ENCODE assay signal across 8 cellular contexts in genomic region chr9:37574996-37575395, GRCh38. TPM values are rescaled to one million over a fixed set of nuclear protein-coding genes. Genes with fewer than 3 reads are reported as not detected.
DNase-seq lines count a peak whose midpoint lies in the region; ATAC-seq lines count a peak whose summit lies in the region.

No MANE protein-coding gene starts in this region.

- CTCF ChIA-PET in CD4-positive, alpha-beta memory T cell (lab: Charles Lee; ENCODE audit: partially characterized antibody), result interaction anchor here (1.0 to 6.3 kb wide), 4 partner anchors 9 to 160 kb away, joined by 3 to 40 read pairs (median 4); partner anchors contain the start of gene TOMM5

- intact Hi-C loops in CD4-positive, alpha-beta memory T cell (cut with micrococcal nuclease), result loop anchor here (5.0 kb wide), 1 partner anchor 108 kb away; the partner anchor contains the start of gene ZBTB5

- no peak for ATAC-seq in HG03342 (IDR thresholded peaks at IDR 0.05; ENCODE audit: unreplicated experiment)
- no peak for ATAC-seq in HG03095 (IDR thresholded peaks at IDR 0.05; ENCODE audit: unreplicated experiment)

- no peak for DNase-seq in CD4-positive, alpha-beta memory T cell
- peak; percentile 34 for DNase-seq in NCI-H2107 treated with DMSO at 0.1 percent for 48 hours (lab: John Stamatoyannopoulos, UW; ENCODE audit: unreplicated experiment)
- no peak for DNase-seq in HK-2 (ENCODE audit: unreplicated experiment)
- no peak for DNase-seq in HuH-7.5 (ENCODE audit: low spot score)

- H3K9me3 Mint-ChIP-seq in CD4-positive, alpha-beta memory T cell, result no peaks in the 10 kb centered on the region

- no peaks in the 10 kb centered on the region for H3K36me3 ChIP-seq in CD4-positive, alpha-beta memory T cell (ENCODE audit: insufficient read depth, low read length)
- H3K36me3 ChIP-seq in ectodermal cell (ENCODE audit: control insufficient read depth, insufficient read depth, low read length) (no peaks in the 10 kb centered on the region), neuron (ENCODE audit: insufficient read depth, low read length) (no peaks in the 10 kb centered on the region)

- H3K4me3 ChIP-seq in CD4-positive, alpha-beta memory T cell (ENCODE audit: low read length in 2 of 2), result no peak overlapping the region
- peak overlapping the region; percentile 85 for H3K4me3 ChIP-seq in ectodermal cell (ENCODE audit: insufficient read depth, low read depth, low read length)
- peak overlapping the region; percentile 64 for H3K4me3 ChIP-seq in neuron (ENCODE audit: low read length)

- H3K9me3 ChIP-seq in CD4-positive, alpha-beta memory T cell (ENCODE audit: control insufficient read depth in 1 of 2, low read length in 2 of 2), result no peaks in the 10 kb centered on the region
- H3K9me3 ChIP-seq in ectodermal cell (ENCODE audit: control insufficient read depth, low read length), result no peaks in the 10 kb centered on the region
- no peaks in the 10 kb centered on the region for H3K9me3 ChIP-seq in neuron (ENCODE audit: low read length)

- H3K4me1 Mint-ChIP-seq in CD4-positive, alpha-beta memory T cell, result peaks cover 17 to 29% (median 21%) of the 10 kb centered on the region in 4 donors

- H3K4me1 ChIP-seq in CD4-positive, alpha-beta memory T cell (ENCODE audit: insufficient read depth, low read length), result peaks cover 15% of the 10 kb centered on the region
- H3K4me1 ChIP-seq in ectodermal cell (ENCODE audit: control insufficient read depth, insufficient read depth, low read length) (peaks cover 28% of the 10 kb centered on the region), neuron (ENCODE audit: insufficient read depth, low read length) (peaks cover 37% of the 10 kb centered on the region)

- H3K27me3 ChIP-seq in CD4-positive, alpha-beta memory T cell (ENCODE audit: insufficient read depth, low read length), result no peaks in the 10 kb centered on the region
- no peaks in the 10 kb centered on the region for H3K27me3 ChIP-seq in ectodermal cell (ENCODE audit: control insufficient read depth, insufficient read depth, low read length, poor library complexity, severe bottlenecking)
- no peaks in the 10 kb centered on the region for H3K27me3 ChIP-seq in neuron (ENCODE audit: insufficient read depth, low read length)

- WGBS in ectodermal cell, 2 experiments, result 53 to 56% methylated on average over 4 of the region's 4 CpGs

- POLR2A ChIA-PET in CD4-positive, alpha-beta memory T cell (lab: Charles Lee; ENCODE audit: partially characterized antibody), result interaction anchor here (0.5 to 2.9 kb wide), 3 partner anchors 17 to 264 kb away, joined by 3 to 21 read pairs (median 3); partner anchors contain the start of gene TOMM5

- H2AFZ ChIP-seq in neuron (ENCODE audit: low read depth, low read length), result no peak overlapping the region

- H3K4me3 Mint-ChIP-seq in CD4-positive, alpha-beta memory T cell, result peak overlapping the region in 7 of 8 donors; percentile 82 to 88 (median 84)

- no peaks in the 10 kb centered on the region for H3K27me3 Mint-ChIP-seq in CD4-positive, alpha-beta memory T cell

- H3K27ac ChIP-seq in CD4-positive, alpha-beta memory T cell (ENCODE audit: low read depth, low read length), result no peak overlapping the region
- H3K27ac ChIP-seq in ectodermal cell (ENCODE audit: insufficient read depth, low read depth, low read length, poor library complexity, severe bottlenecking), result peak overlapping the region; percentile 92

- peak overlapping the region in 1 of 7 donors; percentile 81 for H3K27ac Mint-ChIP-seq in CD4-positive, alpha-beta memory T cell

- peaks cover 0 to 6% of the 10 kb centered on the region in 2 donors for H3K36me3 Mint-ChIP-seq in CD4-positive, alpha-beta memory T cell

RNA-seq across cellular contexts. Expression of gene FBXO10, which starts 1.2 kb away (rescaled TPM):
- 1 to 10 TPM; 5.5 to 6.1 TPM for total RNA-seq in CD4-positive, alpha-beta memory T cell
- polyA plus RNA-seq in CD4-positive, alpha-beta memory T cell, result 1 to 10 TPM; 3.2 to 4.9 TPM
- polyA plus RNA-seq in ectodermal cell (2013, experiment 1 of 4), result 48.5 TPM
- polyA plus RNA-seq in ectodermal cell (2013, experiment 2 of 4), result 62.0 TPM
- polyA plus RNA-seq in ectodermal cell (2013, experiment 3 of 4), result 39.8 TPM
- 42.6 TPM for polyA plus RNA-seq in ectodermal cell (2013, experiment 4 of 4)

RNA-seq across cellular contexts. Expression of gene TOMM5, which starts 17.4 kb away (rescaled TPM):
- total RNA-seq in CD4-positive, alpha-beta memory T cell, result 10 to 100 TPM; 48.2 to 51.1 TPM
- 100 to 1,000 TPM; 201 to 226 TPM for polyA plus RNA-seq in CD4-positive, alpha-beta memory T cell
- polyA plus RNA-seq in ectodermal cell (2013, experiment 1 of 4), result 167 TPM
- polyA plus RNA-seq in ectodermal cell (2013, experiment 2 of 4), result 177 TPM
- 154 TPM for polyA plus RNA-seq in ectodermal cell (2013, experiment 3 of 4)
- 165 TPM for polyA plus RNA-seq in ectodermal cell (2013, experiment 4 of 4)

Comparison
In these comparisons a context has a peak if more than half of its experiments do, and no peak if none do; other contexts are left out.
1. H3K4me3 ChIP-seq: peak in ectodermal cell (single experiment) and neuron (single experiment); none in CD4-positive, alpha-beta memory T cell (0 of 2).